In genomic region chr5:60519372-60519771, GRCh38 we compare ENCODE assay signal across 30 cellular contexts.
DNase-seq lines count a peak whose midpoint lies in the region; ATAC-seq, FAIRE-seq and TF ChIP-seq lines count a peak whose summit lies in the region.
"Had no signal": no experiment of that assay in that cellular context is flagged by ENCODE, and none has a peak within 500 bp of the region (broad histone marks: within the 10 kb centered on the region; RNA-seq: fewer than 3 reads in every experiment).

No MANE protein-coding gene starts in this region.

- no peaks in the 10 kb centered on the region for H3K9me3 Mint-ChIP-seq in CD8-positive, alpha-beta T cell
- H3K9me3 Mint-ChIP-seq: activated CD8-positive, alpha-beta T cell treated with anti-CD3 and anti-CD28 coated beads for 36 hours; H9; IgD-negative memory B cell; stimulated activated effector memory CD8-positive, alpha-beta T cell treated with anti-CD3 and anti-CD28 coated beads, Interleukin-12 subunit alpha, Interleukin-12 subunit beta, amount 100 ng/mL, for 72 hours had no signal

- H3K4me1 ChIP-seq in GM12878 (ENCODE audit: control insufficient read depth, insufficient read depth, low read length) = peaks cover 42% of the 10 kb centered on the region
- H3K4me1 ChIP-seq in tibial artery = peaks cover 0 to 69% (median 43%) of the 10 kb centered on the region in 4 donors
- H3K4me1 ChIP-seq in CD8-positive, alpha-beta T cell (ENCODE audit: insufficient read depth, low read length) = no peaks in the 10 kb centered on the region

- no peak for ATAC-seq in GM12878
- peak; percentile 56 for ATAC-seq in left ventricle myocardium superior
- ATAC-seq in CD8-positive, alpha-beta T cell = no peak
- no peak for ATAC-seq in GM21737 (IDR thresholded peaks at IDR 0.05; ENCODE audit: unreplicated experiment)
- no peak for ATAC-seq in HG03460 (IDR thresholded peaks at IDR 0.05; ENCODE audit: unreplicated experiment)
- ATAC-seq: activated CD4-positive, CD25-positive, alpha-beta regulatory T cell treated with anti-CD3 and anti-CD28 coated beads, Interleukin-2, amount 50 U/mL, for 24 hours; activated CD8-positive, alpha-beta T cell treated with anti-CD3 and anti-CD28 coated beads for 36 hours; naive thymus-derived CD4-positive, alpha-beta T cell; stimulated activated effector memory CD8-positive, alpha-beta T cell treated with anti-CD3 and anti-CD28 coated beads, Interleukin-12 subunit alpha, Interleukin-12 subunit beta, amount 100 ng/mL, for 72 hours had no signal

- H3K4me3 Mint-ChIP-seq in CD8-positive, alpha-beta T cell = no peak overlapping the region
- H3K4me3 Mint-ChIP-seq: activated CD8-positive, alpha-beta T cell treated with anti-CD3 and anti-CD28 coated beads for 36 hours; activated naive CD8-positive, alpha-beta T cell; H9; naive thymus-derived CD4-positive, alpha-beta T cell; stimulated activated effector memory CD8-positive, alpha-beta T cell treated with anti-CD3 and anti-CD28 coated beads, Interleukin-12 subunit alpha, Interleukin-12 subunit beta, amount 100 ng/mL, for 72 hours had no signal

- no peak overlapping the region for H3K27ac Mint-ChIP-seq in CD8-positive, alpha-beta T cell
- H3K27ac Mint-ChIP-seq: activated CD8-positive, alpha-beta T cell treated with anti-CD3 and anti-CD28 coated beads for 36 hours; activated naive CD8-positive, alpha-beta T cell; H9; naive thymus-derived CD4-positive, alpha-beta T cell; stimulated activated effector memory CD8-positive, alpha-beta T cell treated with anti-CD3 and anti-CD28 coated beads, Interleukin-12 subunit alpha, Interleukin-12 subunit beta, amount 100 ng/mL, for 72 hours had no signal

- intact Hi-C loops in GM12878 (cut with micrococcal nuclease; ENCODE audit: unreplicated experiment) (no loop called here), left ventricle myocardium superior (cut with micrococcal nuclease) (no loop called here), tibial artery (cut with DNase I; ENCODE audit: low total_unique reads) (no loop called here)
- intact Hi-C loops in CD8-positive, alpha-beta T cell (cut with DNase I, micrococcal nuclease) = no loop called here

- TF ChIP-seq CTCF in GM12878 (IDR thresholded peaks at IDR 0.05 in 2 of 3, conservative IDR thresholded peaks at IDR 0.05 in 1 of 3; ENCODE audit: control insufficient read depth in 2 of 3, extremely low read depth in 1 of 3, insufficient read depth in 1 of 3, low read depth in 3 of 3, low read length in 3 of 3) (no peak), tibial artery (IDR thresholded peaks at IDR 0.05) (no peak)
- no peak for TF ChIP-seq CTCF in CD8-positive, alpha-beta T cell (IDR thresholded peaks at IDR 0.05)

- H3K27ac ChIP-seq in GM12878 (ENCODE audit: control insufficient read depth, insufficient read depth) = peak overlapping the region; percentile 96
- H3K27ac ChIP-seq in tibial artery = peak overlapping the region; percentile 73 to 79
- no peak overlapping the region for H3K27ac ChIP-seq in CD8-positive, alpha-beta T cell (ENCODE audit: low read depth, low read length)
- H3K27ac ChIP-seq: C4-2B had no signal

- FAIRE-seq in GM19239 (lab: Jason Lieb, UNC) (peak; percentile 49), GM12878 (lab: Jason Lieb, UNC) (no peak)
- FAIRE-seq: astrocyte, endometrium, RCC 7860, urothelium cell line had no signal

- SMC1A ChIA-PET in GM12878 (lab: Charles Lee; ENCODE audit: uncharacterized antibody, unreplicated experiment) = interaction anchor here (1.2 to 3.9 kb wide), 7 partner anchors 10 to 181 kb away, joined by 3 to 14 read pairs (median 4); partner anchors contain the start of gene DEPDC1B

- 100% methylated on average over 1 of the region's 1 CpG for WGBS in GM12878 (ENCODE audit: insufficient coverage, insufficient replicate concordance, low lambda C conversion rate, missing lambda C conversion rate)

- no peak overlapping the region for H2AFZ ChIP-seq in GM12878 (ENCODE audit: control insufficient read depth, low read depth, low read length)

- no peaks in the 10 kb centered on the region for H3K4me1 Mint-ChIP-seq in CD8-positive, alpha-beta T cell (ENCODE audit: low read depth)
- H3K4me1 Mint-ChIP-seq: stimulated activated effector memory CD8-positive, alpha-beta T cell treated with anti-CD3 and anti-CD28 coated beads, Interleukin-12 subunit alpha, Interleukin-12 subunit beta, amount 100 ng/mL, for 72 hours had no signal

- no peaks in the 10 kb centered on the region for H3K36me3 Mint-ChIP-seq in CD8-positive, alpha-beta T cell
- H3K36me3 Mint-ChIP-seq: activated naive CD8-positive, alpha-beta T cell; naive thymus-derived CD4-positive, alpha-beta T cell; stimulated activated effector memory CD8-positive, alpha-beta T cell treated with anti-CD3 and anti-CD28 coated beads, Interleukin-12 subunit alpha, Interleukin-12 subunit beta, amount 100 ng/mL, for 72 hours had no signal

- TF ChIP-seq EP300 in GM12878 (IDR thresholded peaks at IDR 0.05; ENCODE audit: borderline replicate concordance in 1 of 2, control insufficient read depth in 1 of 2, low read depth in 2 of 2, low read length in 2 of 2) = no peak

- no peak for DNase-seq in GM19239 (ENCODE audit: insufficient read length, low spot score)
- no peak for DNase-seq in GM12878 (ENCODE audit: low read depth, low spot score)
- DNase-seq in left ventricle myocardium superior = no peak
- DNase-seq in tibial artery = no peak
- DNase-seq in CD8-positive, alpha-beta T cell = no peak
- DNase-seq: activated CD8-positive, alpha-beta T cell treated with anti-CD3 and anti-CD28 coated beads for 36 hours; Calu3; central memory CD4-positive, alpha-beta T cell; DMS79 treated with DMSO at 0.1 percent for 48 hours; H9; mesendoderm; naive thymus-derived CD4-positive, alpha-beta T cell; NCI-H1092; NCI-H1694 treated with DMSO at 0.1 percent for 48 hours; NCI-H2171; nucleus accumbens; right cardiac atrium; stimulated activated CD4-positive, alpha-beta T cell treated with anti-CD3 and anti-CD28 coated beads, Interleukin-4, amount 100 ng/mL, for 24 hours; T-helper 1 cell had no signal

- peak overlapping the region; percentile 6; the same call in 1 of the 2 replicates for H3K9ac ChIP-seq in GM12878 (ENCODE audit: control insufficient read depth, insufficient read depth, low read length)

- peak overlapping the region; percentile 86 for H3K4me2 ChIP-seq in GM12878 (ENCODE audit: control insufficient read depth, insufficient read depth)

- CTCF ChIA-PET in GM12878 (lab: Yijun Ruan, JAX) = interaction anchor here (1.0 to 1.3 kb wide), 3 partner anchors 9 to 130 kb away, joined by 3 to 4 read pairs (median 3); no protein-coding TSS in a partner anchor
- CTCF ChIA-PET in CD8-positive, alpha-beta T cell (lab: Charles Lee) = no interaction called here

- POLR2A ChIA-PET in GM12878 (lab: Charles Lee) = interaction anchor here (0.8 to 1.4 kb wide), 2 partner anchors 15 to 25 kb away, joined by 3 to 4 read pairs; no protein-coding TSS in a partner anchor
- POLR2A ChIA-PET in CD8-positive, alpha-beta T cell (lab: Charles Lee) = no interaction called here

- no peaks in the 10 kb centered on the region for H3K27me3 ChIP-seq in GM12878 (replicated peaks in 1 of 2; ENCODE audit: control insufficient read depth in 2 of 2, insufficient read depth in 2 of 2, low read length in 1 of 2)
- no peaks in the 10 kb centered on the region for H3K27me3 ChIP-seq in tibial artery
- no peaks in the 10 kb centered on the region for H3K27me3 ChIP-seq in CD8-positive, alpha-beta T cell (ENCODE audit: insufficient read depth, low read length)

- H3K79me2 ChIP-seq in GM12878 (ENCODE audit: control insufficient read depth, insufficient read depth, low read length) = peaks cover 40% of the 10 kb centered on the region

- no peaks in the 10 kb centered on the region for H4K20me1 ChIP-seq in GM12878 (ENCODE audit: control insufficient read depth, insufficient read depth)

- peaks cover 0 to 2% of the 10 kb centered on the region in 2 experiments; a peak in 1 of 4 replicates for H3K36me3 ChIP-seq in GM12878 (ENCODE audit: control insufficient read depth in 2 of 2, insufficient read depth in 2 of 2, low read length in 1 of 2)
- no peaks in the 10 kb centered on the region for H3K36me3 ChIP-seq in tibial artery
- H3K36me3 ChIP-seq in CD8-positive, alpha-beta T cell (ENCODE audit: insufficient read depth, low read length) = no peaks in the 10 kb centered on the region

- no peak for TF ChIP-seq POLR2A in GM12878 (IDR thresholded peaks at IDR 0.05; ENCODE audit: low read depth, low read length)

- RAD21 ChIA-PET in GM12878 (lab: Charles Lee; ENCODE audit: unreplicated experiment) = interaction anchor here (1.1 to 4.1 kb wide), 5 partner anchors 15 to 66 kb away, joined by 3 to 26 read pairs (median 4); no protein-coding TSS in a partner anchor

- H3K4me3 ChIP-seq in GM12878 (peak overlapping the region; percentile 78), tibial artery (no peak overlapping the region)
- no peak overlapping the region for H3K4me3 ChIP-seq in CD8-positive, alpha-beta T cell (ENCODE audit: low read depth, low read length)

- H3K9me3 ChIP-seq in GM12878 (replicated peaks; ENCODE audit: control insufficient read depth, insufficient read depth, low read length) = peaks cover 7% of the 10 kb centered on the region; the same call in 1 of the 3 replicates
- H3K9me3 ChIP-seq in tibial artery = no peaks in the 10 kb centered on the region
- H3K9me3 ChIP-seq in CD8-positive, alpha-beta T cell (ENCODE audit: low read length) = no peaks in the 10 kb centered on the region

- BruUV-seq in GM12878 (replicated peaks; lab: Mats Ljungman, UMichigan) = no TSS peak

- no peak for TF ChIP-seq RAD21 in GM12878 (IDR thresholded peaks at IDR 0.05; ENCODE audit: insufficient read depth, low read depth, low read length)

- peaks cover under 1% of the 10 kb centered on the region for H3K27me3 Mint-ChIP-seq in CD8-positive, alpha-beta T cell (ENCODE audit: low read depth)
- H3K27me3 Mint-ChIP-seq: activated naive CD8-positive, alpha-beta T cell; IgD-negative memory B cell had no signal

- in situ Hi-C loops in GM12878 (cut with MboI) = no loop called here

TF ChIP-seq in GM12878, 131 proteins besides CTCF, POLR2A, EP300 and RAD21 (continues in another document):
- TF ChIP-seq MEF2A (IDR thresholded peaks at IDR 0.05; ENCODE audit: insufficient read depth, low read depth, low read length) (no peak), CHD1 (IDR thresholded peaks at IDR 0.05; ENCODE audit: low read depth, low read length) (no peak), GABPA (IDR thresholded peaks at IDR 0.05; ENCODE audit: low read depth) (no peak), BHLHE40 (IDR thresholded peaks at IDR 0.05; ENCODE audit: borderline replicate concordance in 1 of 2, low read depth in 2 of 2, low read length in 1 of 2) (no peak), TBL1XR1 (IDR thresholded peaks at IDR 0.05; ENCODE audit: low read depth, low read length) (no peak), NR2F1 (conservative IDR thresholded peaks at IDR 0.05) (no peak), KLF5 (IDR thresholded peaks at IDR 0.05; ENCODE audit: partially characterized antibody) (no peak)
